ENCODE assay signal across 10 cellular contexts in genomic region chr11:92211576-92212167, GRCh38. TPM values are rescaled to one million over a fixed set of nuclear protein-coding genes. Genes with fewer than 3 reads are reported as not detected.
DNase-seq lines count a peak whose midpoint lies in the region; ATAC-seq and TF ChIP-seq lines count a peak whose summit lies in the region.
"Had no signal": no experiment of that assay in that cellular context is flagged by ENCODE, and none has a peak within 500 bp of the region (broad histone marks: within the 10 kb centered on the region; RNA-seq: fewer than 3 reads in every experiment).

No MANE protein-coding gene starts in this region.

- no peaks in the 10 kb centered on the region for H3K79me2 ChIP-seq in smooth muscle cell (ENCODE audit: low read depth)

- H3K27ac ChIP-seq in cardiac muscle cell = no peak overlapping the region
- H3K27ac ChIP-seq in smooth muscle cell (ENCODE audit: low read depth) = no peak overlapping the region
- H3K27ac ChIP-seq: BLaER1 had no signal

- peak; percentile 65 for DNase-seq in NCI-H1092 treated with DMSO at 0.1 percent for 48 hours (lab: John Stamatoyannopoulos, UW)
- no peak for DNase-seq in NCI-H1092 (lab: John Stamatoyannopoulos, UW)
- DNase-seq in RKO (ENCODE audit: low spot score) = peak; percentile 21
- DNase-seq in cardiac muscle cell (ENCODE audit: low read depth in 1 of 2, low spot score in 1 of 2) = peak; percentile 33 to 61
- no peak for DNase-seq in smooth muscle cell (lab: John Stamatoyannopoulos, UW; ENCODE audit: unreplicated experiment)
- no peak for DNase-seq in inferior parietal cortex (ENCODE audit: extremely low spot score)
- DNase-seq: amniotic stem cell had no signal

- H3K4me2 ChIP-seq in smooth muscle cell = no peak overlapping the region
- H3K4me2 ChIP-seq: BLaER1 had no signal

- H4K20me1 ChIP-seq in smooth muscle cell (ENCODE audit: low read depth) = no peaks in the 10 kb centered on the region
- H4K20me1 ChIP-seq: BLaER1 had no signal

- TF ChIP-seq CTCF in cardiac muscle cell (IDR thresholded peaks at IDR 0.05; ENCODE audit: low read depth, low read length) = peak; percentile 23
- TF ChIP-seq CTCF in smooth muscle cell (IDR thresholded peaks at IDR 0.05; ENCODE audit: borderline replicate concordance, insufficient read depth, poor library complexity, severe bottlenecking) = peak; percentile 25

- no peaks in the 10 kb centered on the region for H3K4me1 ChIP-seq in cardiac muscle cell (ENCODE audit: low read depth)
- no peaks in the 10 kb centered on the region for H3K4me1 ChIP-seq in smooth muscle cell (ENCODE audit: low read depth)
- H3K4me1 ChIP-seq: BLaER1 had no signal

- H3K9me3 ChIP-seq in cardiac muscle cell (ENCODE audit: low read depth) (no peaks in the 10 kb centered on the region), smooth muscle cell (replicated peaks; ENCODE audit: low read depth) (no peaks in the 10 kb centered on the region)
- H3K9me3 ChIP-seq: BLaER1 had no signal

- H3K9ac ChIP-seq in smooth muscle cell (ENCODE audit: low read depth) = no peak overlapping the region
- H3K9ac ChIP-seq: BLaER1 had no signal

- no peaks in the 10 kb centered on the region for H3F3A ChIP-seq in smooth muscle cell (ENCODE audit: low read depth)

- 79% methylated on average over 5 of the region's 5 CpGs for WGBS in smooth muscle cell (ENCODE audit: low lambda C conversion rate)

- ATAC-seq in GM21529 (IDR thresholded peaks at IDR 0.05; ENCODE audit: unreplicated experiment) (no peak), GM19035 (IDR thresholded peaks at IDR 0.05; ENCODE audit: unreplicated experiment) (no peak)

- no peaks in the 10 kb centered on the region for H3K27me3 ChIP-seq in cardiac muscle cell
- no peaks in the 10 kb centered on the region for H3K27me3 ChIP-seq in smooth muscle cell (ENCODE audit: low read depth)
- H3K27me3 ChIP-seq: BLaER1 had no signal

- H3K4me3 ChIP-seq in cardiac muscle cell (no peak overlapping the region), smooth muscle cell (no peak overlapping the region)
- H3K4me3 ChIP-seq: BLaER1 had no signal

- H2AFZ ChIP-seq in smooth muscle cell (ENCODE audit: low read depth) = no peak overlapping the region

- H3K36me3 ChIP-seq in cardiac muscle cell (no peaks in the 10 kb centered on the region), smooth muscle cell (ENCODE audit: low read depth) (no peaks in the 10 kb centered on the region)
- H3K36me3 ChIP-seq: BLaER1 had no signal

RNA-seq across cellular contexts. Expression of gene FAT3, which starts 12.9 kb away (rescaled TPM):
- total RNA-seq in cardiac muscle cell (3.4 and 3.5 TPM in 2 replicates), smooth muscle cell (1.4 and 2.5 TPM in 2 replicates)
- polyA plus RNA-seq in cardiac muscle cell (1.1 TPM in 2 replicates), smooth muscle cell (0.03 and 0.47 TPM in 2 replicates)

Comparison
In these comparisons a context has a peak if more than half of its experiments do, and no peak if none do; other contexts are left out.
1. DNase-seq: peak in NCI-H1092 treated with DMSO at 0.1 percent for 48 hours (single experiment), RKO (single experiment) and cardiac muscle cell (2 of 2); none in NCI-H1092 (single experiment), smooth muscle cell (single experiment) and inferior parietal cortex (single experiment).